Comparison of ENCODE assay signal across 15 cellular contexts in the genomic region with DNA sequence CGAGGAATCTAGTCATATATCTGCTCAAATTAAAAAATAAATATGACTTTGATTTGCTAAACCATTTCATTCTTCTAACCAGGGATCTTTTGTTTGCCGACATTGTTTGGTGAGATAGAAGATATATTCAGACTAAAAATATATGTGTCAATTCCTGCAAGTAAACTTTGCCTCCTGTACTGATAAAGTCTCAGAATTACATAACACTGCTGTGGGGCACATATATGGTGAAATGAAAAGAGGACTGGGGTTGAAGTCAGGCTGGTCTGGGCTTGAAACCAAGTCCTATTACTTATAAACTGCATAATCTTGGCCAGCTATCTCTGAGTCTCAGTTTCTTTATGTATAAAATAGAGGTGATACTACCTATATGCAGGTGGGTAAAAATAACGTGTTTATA. TPM values are rescaled to one million over a fixed set of nuclear protein-coding genes. Genes with fewer than 3 reads are reported as not detected.
DNase-seq lines count a peak whose midpoint lies in the region; ATAC-seq and TF ChIP-seq lines count a peak whose summit lies in the region.
"Had no signal": no experiment of that assay in that cellular context is flagged by ENCODE, and none has a peak within 500 bp of the region (broad histone marks: within the 10 kb centered on the region; RNA-seq: fewer than 3 reads in every experiment).

No MANE protein-coding gene starts in this region.

- H3K9ac ChIP-seq in liver (ENCODE audit: low read depth in 1 of 2, low read length in 2 of 2): peak overlapping the region in 1 of 2 donors; percentile 3
- H3K9ac ChIP-seq: BLaER1 treated with 17β-estradiol and CSF1 and Interleukin-3, amounts not matched to agents 10 nM and 100 nM had no signal

- H3K4me3 ChIP-seq in fibroblast of pulmonary artery (replicated peaks; ENCODE audit: low read depth, low read length): no peak overlapping the region
- H3K4me3 ChIP-seq in liver (ENCODE audit: low read depth in 1 of 3, low read length in 3 of 3): no peak overlapping the region
- H3K4me3 ChIP-seq: BLaER1 treated with 17β-estradiol and CSF1 and Interleukin-3, amounts not matched to agents 10 nM and 100 nM; GM12878; GM23338 had no signal

- no peaks in the 10 kb centered on the region for H3K27me3 ChIP-seq in liver (ENCODE audit: control insufficient read depth in 4 of 4, insufficient read depth in 4 of 4, low read length in 3 of 4)
- H3K27me3 ChIP-seq: BLaER1 treated with 17β-estradiol and CSF1 and Interleukin-3, amounts not matched to agents 10 nM and 100 nM had no signal

- peak; percentile 37 to 46 for TF ChIP-seq RAD21 in liver (IDR thresholded peaks at IDR 0.05)

- ATAC-seq in HG03460 (IDR thresholded peaks at IDR 0.05; ENCODE audit: unreplicated experiment) (no peak), HG03135 (IDR thresholded peaks at IDR 0.05; ENCODE audit: unreplicated experiment) (no peak), HG03108 (IDR thresholded peaks at IDR 0.05; ENCODE audit: unreplicated experiment) (no peak)
- ATAC-seq: GM12878, GM23338 had no signal

- H3K27ac ChIP-seq in liver (ENCODE audit: low read depth in 1 of 2, low read length in 2 of 2): peak overlapping the region; percentile 20 to 25
- H3K27ac ChIP-seq: BLaER1 treated with 17β-estradiol and CSF1 and Interleukin-3, amounts not matched to agents 10 nM and 100 nM had no signal

- 42% methylated on average over 3 of the region's 3 CpGs for WGBS in liver

- H3K36me3 ChIP-seq in liver (ENCODE audit: control insufficient read depth in 4 of 4, insufficient read depth in 3 of 4, low read depth in 1 of 4, low read length in 3 of 4): peaks cover 0 to 3% (median 0%) of the 10 kb centered on the region in 4 donors

- H3K4me1 ChIP-seq in liver (ENCODE audit: control insufficient read depth in 4 of 4, insufficient read depth in 4 of 4, low read length in 3 of 4): peaks cover 3 to 24% (median 20%) of the 10 kb centered on the region in 4 donors

- H3K9me3 ChIP-seq in liver (ENCODE audit: control insufficient read depth in 4 of 4, low read length in 3 of 4): no peaks in the 10 kb centered on the region

- DNase-seq in GF-D8 (lab: John Stamatoyannopoulos, UW): peak; percentile 14
- peak; percentile 22 for DNase-seq in amniotic epithelial cell (ENCODE audit: low read depth)
- DNase-seq in fibroblast of pulmonary artery (ENCODE audit: low read depth): peak; percentile 15
- DNase-seq in amniotic stem cell (lab: John Stamatoyannopoulos, UW): no peak
- DNase-seq: ACHN; CD4-positive, CD25-positive, alpha-beta regulatory T cell; DMS 273 treated with DMSO at 0.1 percent for 48 hours; H7 had no signal

- TF ChIP-seq CTCF in fibroblast of pulmonary artery (IDR thresholded peaks at IDR 0.05; ENCODE audit: low read length, missing control alignments) (no peak), liver (IDR thresholded peaks at IDR 0.05; ENCODE audit: low read depth, low read length, missing input control) (no peak)

TF ChIP-seq in liver, 16 proteins besides CTCF, POLR2A, EP300 and RAD21:
- TF ChIP-seq EGR1 (IDR thresholded peaks at IDR 0.05; ENCODE audit: low read depth in 2 of 2) (no peak), RXRA (IDR thresholded peaks at IDR 0.05) (peak; percentile 65 to 71), HNF4A (conservative IDR thresholded peaks at IDR 0.05) (peak; percentile 88 to 91), HNF4G (IDR thresholded peaks at IDR 0.05) (peak; percentile 70), SP1 (IDR thresholded peaks at IDR 0.05) (peak; percentile 62), YY1 (IDR thresholded peaks at IDR 0.05) (peak; percentile 50), FOXA2 (IDR thresholded peaks at IDR 0.05) (no peak), JUND (IDR thresholded peaks at IDR 0.05) (peak; percentile 53 to 64)
- TF ChIP-seq, protein P1, sequence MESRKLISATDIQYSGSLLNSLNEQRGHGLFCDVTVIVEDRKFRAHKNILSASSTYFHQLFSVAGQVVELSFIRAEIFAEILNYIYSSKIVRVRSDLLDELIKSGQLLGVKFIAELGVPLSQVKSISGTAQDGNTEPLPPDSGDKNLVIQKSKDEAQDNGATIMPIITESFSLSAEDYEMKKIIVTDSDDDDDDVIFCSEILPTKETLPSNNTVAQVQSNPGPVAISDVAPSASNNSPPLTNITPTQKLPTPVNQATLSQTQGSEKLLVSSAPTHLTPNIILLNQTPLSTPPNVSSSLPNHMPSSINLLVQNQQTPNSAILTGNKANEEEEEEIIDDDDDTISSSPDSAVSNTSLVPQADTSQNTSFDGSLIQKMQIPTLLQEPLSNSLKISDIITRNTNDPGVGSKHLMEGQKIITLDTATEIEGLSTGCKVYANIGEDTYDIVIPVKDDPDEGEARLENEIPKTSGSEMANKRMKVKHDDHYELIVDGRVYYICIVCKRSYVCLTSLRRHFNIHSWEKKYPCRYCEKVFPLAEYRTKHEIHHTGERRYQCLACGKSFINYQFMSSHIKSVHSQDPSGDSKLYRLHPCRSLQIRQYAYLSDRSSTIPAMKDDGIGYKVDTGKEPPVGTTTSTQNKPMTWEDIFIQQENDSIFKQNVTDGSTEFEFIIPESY (IDR thresholded peaks at IDR 0.05): peak; percentile 21

RNA-seq across cellular contexts. Expression of a gene that starts 9.8 kb away (rescaled TPM):
- 10 to 100 TPM in 1 of 2 donors, 1 to 10 TPM in 1; 9.6 to 12.8 TPM for total RNA-seq in liver
- 10 to 100 TPM in 1 of 2 donors, 1 to 10 TPM in 1; 6.6 to 11.4 TPM for polyA plus RNA-seq in liver
